Comparison of ENCODE assay signal across 23 cellular contexts in the genomic region with DNA sequence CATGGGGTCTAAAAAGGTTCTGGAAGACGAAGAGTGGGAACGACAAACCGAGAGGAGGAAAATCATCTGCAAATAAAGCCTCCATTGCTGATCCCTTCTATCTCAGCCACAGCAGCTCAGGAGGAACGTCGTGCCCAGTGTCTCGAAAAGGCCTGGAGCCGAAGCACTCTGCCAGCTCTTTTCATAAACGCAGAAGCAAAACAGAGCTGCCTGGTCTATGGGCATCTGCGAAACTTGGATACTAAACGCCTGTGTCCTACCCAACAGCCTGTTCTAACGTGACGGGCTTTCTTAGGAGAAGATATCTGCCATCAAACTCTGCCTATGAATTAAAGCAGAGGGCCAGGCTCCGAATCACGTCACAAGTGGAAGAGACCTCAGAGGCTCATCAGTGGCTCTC.
A peak's percentile ranks its signal among the peaks of the same experiment; 100 is the strongest.
DNase-seq lines count a peak whose midpoint lies in the region; ATAC-seq and TF ChIP-seq lines count a peak whose summit lies in the region.
"Had no signal": no experiment of that assay in that cellular context is flagged by ENCODE, and none has a peak within 500 bp of the region (broad histone marks: within the 10 kb centered on the region; RNA-seq: fewer than 3 reads in every experiment).

No MANE protein-coding gene starts in this region.

- peaks cover 32% of the 10 kb centered on the region for H3K4me1 Mint-ChIP-seq in GM23338
- H3K4me1 Mint-ChIP-seq in activated T-helper 1 cell treated with anti-CD3 and anti-CD28 coated beads, Interleukin-12 subunit alpha, Interleukin-12 subunit beta, Interleukin-2, Interleukin-4 antibody, amounts not matched to agents 30 ng/mL and 10 ng/mL and 1 ng/mL, durations not matched to agents 14 hours and 24 hours and 36 hours (ENCODE audit: low read depth): peaks cover 38% of the 10 kb centered on the region

- DNase-seq in GM23338 (ENCODE audit: low spot score) (no peak), inferior parietal cortex (ENCODE audit: extremely low spot score) (peak; percentile 50), SK-N-DZ (ENCODE audit: low spot score) (no peak), ureter (ENCODE audit: low spot score) (no peak)
- no peak for DNase-seq in activated T-helper 1 cell treated with anti-CD3 and anti-CD28 coated beads, Interleukin-12 subunit alpha, Interleukin-12 subunit beta, Interleukin-2, Interleukin-4 antibody, amounts not matched to agents 30 ng/mL and 10 ng/mL and 1 ng/mL, durations not matched to agents 14 hours and 24 hours and 36 hours (ENCODE audit: low spot score)
- DNase-seq: activated CD4-positive, alpha-beta T cell treated with anti-CD3 and anti-CD28 coated beads for 1 hour; CD8-positive, alpha-beta T cell; DMS153; erythroblast; mesenchymal stem cell; natural killer cell; NCI-H1048; NCI-H187; NCI-H2227 treated with DMSO at 0.1 percent for 48 hours; NCI-H774; Right ventricle myocardium superior had no signal

- peaks cover 28% of the 10 kb centered on the region for H3K4me1 ChIP-seq in GM23338 (ENCODE audit: insufficient read depth)
- peaks cover 8% of the 10 kb centered on the region for H3K4me1 ChIP-seq in rectal smooth muscle tissue (ENCODE audit: control insufficient read depth, insufficient read depth, low read length)
- H3K4me1 ChIP-seq: gastroesophageal sphincter, parathyroid adenoma had no signal

- H3K4me3 ChIP-seq in GM23338 (no peak overlapping the region), rectal smooth muscle tissue (ENCODE audit: low read length) (no peak overlapping the region)
- H3K4me3 ChIP-seq: cardiac muscle cell, gastroesophageal sphincter, thoracic aorta had no signal

- H4K20me1 ChIP-seq in GM23338 (replicated peaks; ENCODE audit: insufficient read depth): peaks cover 7% of the 10 kb centered on the region

- no peaks in the 10 kb centered on the region for H3K9me3 Mint-ChIP-seq in GM23338
- H3K9me3 Mint-ChIP-seq in activated T-helper 1 cell treated with anti-CD3 and anti-CD28 coated beads, Interleukin-12 subunit alpha, Interleukin-12 subunit beta, Interleukin-2, Interleukin-4 antibody, amounts not matched to agents 30 ng/mL and 10 ng/mL and 1 ng/mL, durations not matched to agents 14 hours and 24 hours and 36 hours: no peaks in the 10 kb centered on the region
- H3K9me3 Mint-ChIP-seq: CD8-positive, alpha-beta T cell; natural killer cell had no signal

- H3K27me3 ChIP-seq in GM23338 (ENCODE audit: insufficient read depth) (no peaks in the 10 kb centered on the region), rectal smooth muscle tissue (ENCODE audit: control insufficient read depth, insufficient read depth, low read length) (no peaks in the 10 kb centered on the region)
- H3K27me3 ChIP-seq: cardiac muscle cell, gastroesophageal sphincter had no signal

- H3K9ac ChIP-seq in rectal smooth muscle tissue (ENCODE audit: low read length): no peak overlapping the region
- H3K9ac ChIP-seq: parathyroid adenoma had no signal

- no peaks in the 10 kb centered on the region for H3K9me2 ChIP-seq in GM23338 (ENCODE audit: insufficient read depth)

- TF ChIP-seq CTCF in GM23338 (conservative IDR thresholded peaks at IDR 0.05; ENCODE audit: low read depth in 2 of 2): no peak

- peak overlapping the region; percentile 16 for H3K27ac Mint-ChIP-seq in GM23338
- peak overlapping the region; percentile 14 for H3K27ac Mint-ChIP-seq in activated T-helper 1 cell treated with anti-CD3 and anti-CD28 coated beads, Interleukin-12 subunit alpha, Interleukin-12 subunit beta, Interleukin-2, Interleukin-4 antibody, amounts not matched to agents 30 ng/mL and 10 ng/mL and 1 ng/mL, durations not matched to agents 14 hours and 24 hours and 36 hours
- H3K27ac Mint-ChIP-seq: CD8-positive, alpha-beta T cell; natural killer cell had no signal

- H3K36me3 ChIP-seq in GM23338 (ENCODE audit: insufficient read depth) (peaks cover 4% of the 10 kb centered on the region; the same call in 1 of the 2 replicates), rectal smooth muscle tissue (ENCODE audit: control insufficient read depth, insufficient read depth, low read length) (no peaks in the 10 kb centered on the region)
- H3K36me3 ChIP-seq: cardiac muscle cell, thoracic aorta had no signal

- H3K4me3 Mint-ChIP-seq in GM23338: no peak overlapping the region
- H3K4me3 Mint-ChIP-seq in activated T-helper 1 cell treated with anti-CD3 and anti-CD28 coated beads, Interleukin-12 subunit alpha, Interleukin-12 subunit beta, Interleukin-2, Interleukin-4 antibody, amounts not matched to agents 30 ng/mL and 10 ng/mL and 1 ng/mL, durations not matched to agents 14 hours and 24 hours and 36 hours: no peak overlapping the region
- H3K4me3 Mint-ChIP-seq: CD8-positive, alpha-beta T cell; natural killer cell had no signal

- no peak overlapping the region for H3K4me2 ChIP-seq in GM23338

- H3K27ac ChIP-seq in GM23338 (ENCODE audit: low read depth) (peak overlapping the region; percentile 55; the same call in 1 of the 2 replicates), rectal smooth muscle tissue (ENCODE audit: low read depth, low read length) (peak overlapping the region; percentile 90)
- H3K27ac ChIP-seq: cardiac muscle cell, gastroesophageal sphincter, parathyroid adenoma, thoracic aorta had no signal

- H3K36me3 Mint-ChIP-seq in GM23338 (ENCODE audit: low read depth): peaks cover 41% of the 10 kb centered on the region
- H3K36me3 Mint-ChIP-seq in activated T-helper 1 cell treated with anti-CD3 and anti-CD28 coated beads, Interleukin-12 subunit alpha, Interleukin-12 subunit beta, Interleukin-2, Interleukin-4 antibody, amounts not matched to agents 30 ng/mL and 10 ng/mL and 1 ng/mL, durations not matched to agents 14 hours and 24 hours and 36 hours (ENCODE audit: low read depth): peaks cover 17% of the 10 kb centered on the region
- H3K36me3 Mint-ChIP-seq: natural killer cell had no signal

- peaks cover 81% of the 10 kb centered on the region for H3K79me2 ChIP-seq in GM23338 (replicated peaks; ENCODE audit: insufficient read depth)

- 0 out of 2 replicates have a peak, but pooled peaks cover 3% of the 10 kb centered on the region for H3F3A ChIP-seq in GM23338 (replicated peaks; ENCODE audit: low read depth)

- H2AFZ ChIP-seq in GM23338: no peak overlapping the region
- H2AFZ ChIP-seq: parathyroid adenoma had no signal

- ATAC-seq in GM23338 (no peak), HG02870 (IDR thresholded peaks at IDR 0.05; ENCODE audit: unreplicated experiment) (no peak), GM19023 (IDR thresholded peaks at IDR 0.05; ENCODE audit: unreplicated experiment) (no peak)
- ATAC-seq: CD8-positive, alpha-beta T cell; gastroesophageal sphincter; natural killer cell had no signal

- intact Hi-C loops in activated T-helper 1 cell treated with anti-CD3 and anti-CD28 coated beads, Interleukin-12 subunit alpha, Interleukin-12 subunit beta, Interleukin-2, Interleukin-4 antibody, amounts not matched to agents 30 ng/mL and 10 ng/mL and 1 ng/mL, durations not matched to agents 14 hours and 24 hours and 36 hours (cut with micrococcal nuclease): no loop called here

- H3K27me3 Mint-ChIP-seq in GM23338 (ENCODE audit: insufficient read depth, low read depth, poor library complexity): no peaks in the 10 kb centered on the region
- no peaks in the 10 kb centered on the region for H3K27me3 Mint-ChIP-seq in activated T-helper 1 cell treated with anti-CD3 and anti-CD28 coated beads, Interleukin-12 subunit alpha, Interleukin-12 subunit beta, Interleukin-2, Interleukin-4 antibody, amounts not matched to agents 30 ng/mL and 10 ng/mL and 1 ng/mL, durations not matched to agents 14 hours and 24 hours and 36 hours (ENCODE audit: insufficient read depth)

TF ChIP-seq in GM23338, 12 proteins besides CTCF, POLR2A, EP300 and RAD21 (continues in another document):
- TF ChIP-seq, protein P1, sequence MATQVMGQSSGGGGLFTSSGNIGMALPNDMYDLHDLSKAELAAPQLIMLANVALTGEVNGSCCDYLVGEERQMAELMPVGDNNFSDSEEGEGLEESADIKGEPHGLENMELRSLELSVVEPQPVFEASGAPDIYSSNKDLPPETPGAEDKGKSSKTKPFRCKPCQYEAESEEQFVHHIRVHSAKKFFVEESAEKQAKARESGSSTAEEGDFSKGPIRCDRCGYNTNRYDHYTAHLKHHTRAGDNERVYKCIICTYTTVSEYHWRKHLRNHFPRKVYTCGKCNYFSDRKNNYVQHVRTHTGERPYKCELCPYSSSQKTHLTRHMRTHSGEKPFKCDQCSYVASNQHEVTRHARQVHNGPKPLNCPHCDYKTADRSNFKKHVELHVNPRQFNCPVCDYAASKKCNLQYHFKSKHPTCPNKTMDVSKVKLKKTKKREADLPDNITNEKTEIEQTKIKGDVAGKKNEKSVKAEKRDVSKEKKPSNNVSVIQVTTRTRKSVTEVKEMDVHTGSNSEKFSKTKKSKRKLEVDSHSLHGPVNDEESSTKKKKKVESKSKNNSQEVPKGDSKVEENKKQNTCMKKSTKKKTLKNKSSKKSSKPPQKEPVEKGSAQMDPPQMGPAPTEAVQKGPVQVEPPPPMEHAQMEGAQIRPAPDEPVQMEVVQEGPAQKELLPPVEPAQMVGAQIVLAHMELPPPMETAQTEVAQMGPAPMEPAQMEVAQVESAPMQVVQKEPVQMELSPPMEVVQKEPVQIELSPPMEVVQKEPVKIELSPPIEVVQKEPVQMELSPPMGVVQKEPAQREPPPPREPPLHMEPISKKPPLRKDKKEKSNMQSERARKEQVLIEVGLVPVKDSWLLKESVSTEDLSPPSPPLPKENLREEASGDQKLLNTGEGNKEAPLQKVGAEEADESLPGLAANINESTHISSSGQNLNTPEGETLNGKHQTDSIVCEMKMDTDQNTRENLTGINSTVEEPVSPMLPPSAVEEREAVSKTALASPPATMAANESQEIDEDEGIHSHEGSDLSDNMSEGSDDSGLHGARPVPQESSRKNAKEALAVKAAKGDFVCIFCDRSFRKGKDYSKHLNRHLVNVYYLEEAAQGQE (IDR thresholded peaks at IDR 0.05; ENCODE audit: unreplicated experiment): no peak
- no peak for TF ChIP-seq CREB1 (CRISPR knock-in tag; IDR thresholded peaks at IDR 0.05; ENCODE audit: low read depth)
